In the genomic region with DNA sequence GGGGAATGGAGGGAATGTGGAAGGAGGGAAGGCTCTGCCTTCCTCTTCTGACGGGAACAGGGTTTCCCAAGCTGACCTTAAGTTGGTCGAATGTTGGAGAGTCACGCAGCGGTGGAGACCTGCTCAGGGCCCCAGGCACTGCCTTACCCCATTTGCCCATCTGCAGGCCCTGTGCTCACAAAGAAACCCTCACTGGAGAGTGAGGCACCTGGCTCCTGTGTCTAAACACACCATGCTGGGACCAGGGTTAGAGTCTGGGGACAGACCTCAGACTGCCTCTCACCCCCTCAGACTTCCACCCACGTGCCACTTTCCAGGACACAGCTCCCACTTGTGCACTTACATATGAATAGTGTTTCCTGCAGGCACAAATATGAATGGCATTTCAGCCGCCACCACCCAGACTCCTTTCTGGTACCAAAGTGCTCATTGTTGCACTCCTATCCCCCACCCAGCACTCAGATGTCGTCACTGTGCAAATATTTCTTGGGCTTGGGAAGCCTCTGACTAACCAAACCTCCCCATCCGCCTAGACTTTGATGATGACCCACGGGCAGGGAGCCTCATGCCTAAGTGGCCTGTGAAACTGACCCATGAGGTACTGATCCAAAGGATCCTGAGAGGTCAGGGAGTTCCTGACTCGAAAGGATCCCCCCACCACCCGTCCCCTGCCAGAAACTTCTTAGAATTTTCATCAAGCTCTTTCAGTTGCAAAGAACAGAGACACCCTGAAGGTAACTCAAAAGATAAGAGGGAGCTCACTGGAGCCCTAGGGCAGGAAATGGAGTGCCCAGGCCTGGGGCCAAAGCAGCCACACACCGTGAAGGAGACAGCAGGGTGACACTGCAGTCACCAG, we compare ENCODE assay signal across 1 cellular context.
TF ChIP-seq lines count a peak whose summit lies in the region.

No MANE protein-coding gene starts in this region.

TF ChIP-seq in HepG2, 621 proteins besides CTCF, POLR2A, EP300 and RAD21 (continued from another document and continues in another):
- TF ChIP-seq HOMEZ (CRISPR knock-in tag; IDR thresholded peaks at IDR 0.05; ENCODE audit: low read depth) (peak; percentile 46; the same call in 1 of the 2 replicates), ZEB1 (IDR thresholded peaks at IDR 0.05; ENCODE audit: insufficient replicate concordance, low read depth) (no peak), IKZF1 (IDR thresholded peaks at IDR 0.05) (no peak), HDAC1 (CRISPR knock-in tag; IDR thresholded peaks at IDR 0.05) (peak; percentile 95), CC2D1A (CRISPR knock-in tag; IDR thresholded peaks at IDR 0.05) (no peak), MZF1 (CRISPR knock-in tag; IDR thresholded peaks at IDR 0.05; ENCODE audit: borderline replicate concordance) (no peak), ZNF432 (CRISPR knock-in tag; IDR thresholded peaks at IDR 0.05; ENCODE audit: borderline replicate concordance) (no peak), PRMT3 (CRISPR knock-in tag; IDR thresholded peaks at IDR 0.05; ENCODE audit: borderline replicate concordance, low read depth) (no peak), TBX2 (CRISPR knock-in tag; IDR thresholded peaks at IDR 0.05; ENCODE audit: borderline replicate concordance) (peak; percentile 97), ZBTB10 (CRISPR knock-in tag; IDR thresholded peaks at IDR 0.05; ENCODE audit: borderline replicate concordance) (no peak; the same call in 1 of the 2 replicates), ATF3 (CRISPR knock-in tag; IDR thresholded peaks at IDR 0.05) (peak; percentile 97), ZNF24 (IDR thresholded peaks at IDR 0.05) (peak; percentile 25; the same call in 1 of the 2 replicates), SIN3B (IDR thresholded peaks at IDR 0.05; ENCODE audit: low read length) (0 out of 2 replicates have a peak, but pooled peaks have one; percentile 37), MYNN (CRISPR knock-in tag; IDR thresholded peaks at IDR 0.05; ENCODE audit: low read depth) (peak; percentile 49; the same call in 1 of the 2 replicates), HBP1 (CRISPR knock-in tag; IDR thresholded peaks at IDR 0.05; ENCODE audit: low read depth) (no peak), HNRNPK (IDR thresholded peaks at IDR 0.05; ENCODE audit: low read depth, low read length, poor library complexity, severe bottlenecking) (no peak), FOXJ3 (CRISPR knock-in tag; IDR thresholded peaks at IDR 0.05; ENCODE audit: borderline replicate concordance) (peak; percentile 84), TSC22D2 (CRISPR knock-in tag; IDR thresholded peaks at IDR 0.05; ENCODE audit: borderline replicate concordance) (no peak; the same call in 1 of the 2 replicates), HES4 (CRISPR knock-in tag; IDR thresholded peaks at IDR 0.05; ENCODE audit: borderline replicate concordance) (0 out of 2 replicates have a peak, but pooled peaks have one; percentile 19), ZNF333 (CRISPR knock-in tag; IDR thresholded peaks at IDR 0.05; ENCODE audit: borderline replicate concordance) (no peak), ZNF607 (CRISPR knock-in tag; IDR thresholded peaks at IDR 0.05; ENCODE audit: borderline replicate concordance) (peak; percentile 51; the same call in 1 of the 2 replicates), FOXA3 (CRISPR knock-in tag; IDR thresholded peaks at IDR 0.05) (peak; percentile 93), ZFP37 (CRISPR knock-in tag; IDR thresholded peaks at IDR 0.05; ENCODE audit: borderline replicate concordance) (0 out of 2 replicates have a peak, but pooled peaks have one; percentile 91), ZFP41 (CRISPR knock-in tag; IDR thresholded peaks at IDR 0.05; ENCODE audit: borderline replicate concordance) (peak; percentile 55; the same call in 1 of the 2 replicates), ATF7-NPFF (CRISPR knock-in tag; IDR thresholded peaks at IDR 0.05; ENCODE audit: low read depth) (peak; percentile 62; the same call in 1 of the 2 replicates), ADNP (CRISPR knock-in tag; IDR thresholded peaks at IDR 0.05) (no peak), CHCHD3 (CRISPR knock-in tag; IDR thresholded peaks at IDR 0.05) (0 out of 2 replicates have a peak, but pooled peaks have one; percentile 9), SRSF1 (optimal IDR thresholded peaks at IDR 0.05; ENCODE audit: low read depth, low read length) (no peak), TFDP1 (CRISPR knock-in tag; IDR thresholded peaks at IDR 0.05; ENCODE audit: borderline replicate concordance) (peak; percentile 50), NRL (CRISPR knock-in tag; IDR thresholded peaks at IDR 0.05; ENCODE audit: borderline replicate concordance) (peak; percentile 59; the same call in 1 of the 2 replicates), ZNF496 (CRISPR knock-in tag; IDR thresholded peaks at IDR 0.05; ENCODE audit: insufficient replicate concordance) (no peak), ZNF839 (CRISPR knock-in tag; IDR thresholded peaks at IDR 0.05; ENCODE audit: borderline replicate concordance) (peak; percentile 21; the same call in 1 of the 2 replicates), ZNF564 (CRISPR knock-in tag; IDR thresholded peaks at IDR 0.05) (0 out of 2 replicates have a peak, but pooled peaks have one; percentile 23), BCL6 (CRISPR knock-in tag; IDR thresholded peaks at IDR 0.05) (peak; percentile 90), ZNF703 (CRISPR knock-in tag; IDR thresholded peaks at IDR 0.05; ENCODE audit: borderline replicate concordance) (no peak), ZNF572 (CRISPR knock-in tag; IDR thresholded peaks at IDR 0.05) (no peak; the same call in 1 of the 2 replicates), RORA (CRISPR knock-in tag; IDR thresholded peaks at IDR 0.05) (no peak)
- TF ChIP-seq, protein P1, sequence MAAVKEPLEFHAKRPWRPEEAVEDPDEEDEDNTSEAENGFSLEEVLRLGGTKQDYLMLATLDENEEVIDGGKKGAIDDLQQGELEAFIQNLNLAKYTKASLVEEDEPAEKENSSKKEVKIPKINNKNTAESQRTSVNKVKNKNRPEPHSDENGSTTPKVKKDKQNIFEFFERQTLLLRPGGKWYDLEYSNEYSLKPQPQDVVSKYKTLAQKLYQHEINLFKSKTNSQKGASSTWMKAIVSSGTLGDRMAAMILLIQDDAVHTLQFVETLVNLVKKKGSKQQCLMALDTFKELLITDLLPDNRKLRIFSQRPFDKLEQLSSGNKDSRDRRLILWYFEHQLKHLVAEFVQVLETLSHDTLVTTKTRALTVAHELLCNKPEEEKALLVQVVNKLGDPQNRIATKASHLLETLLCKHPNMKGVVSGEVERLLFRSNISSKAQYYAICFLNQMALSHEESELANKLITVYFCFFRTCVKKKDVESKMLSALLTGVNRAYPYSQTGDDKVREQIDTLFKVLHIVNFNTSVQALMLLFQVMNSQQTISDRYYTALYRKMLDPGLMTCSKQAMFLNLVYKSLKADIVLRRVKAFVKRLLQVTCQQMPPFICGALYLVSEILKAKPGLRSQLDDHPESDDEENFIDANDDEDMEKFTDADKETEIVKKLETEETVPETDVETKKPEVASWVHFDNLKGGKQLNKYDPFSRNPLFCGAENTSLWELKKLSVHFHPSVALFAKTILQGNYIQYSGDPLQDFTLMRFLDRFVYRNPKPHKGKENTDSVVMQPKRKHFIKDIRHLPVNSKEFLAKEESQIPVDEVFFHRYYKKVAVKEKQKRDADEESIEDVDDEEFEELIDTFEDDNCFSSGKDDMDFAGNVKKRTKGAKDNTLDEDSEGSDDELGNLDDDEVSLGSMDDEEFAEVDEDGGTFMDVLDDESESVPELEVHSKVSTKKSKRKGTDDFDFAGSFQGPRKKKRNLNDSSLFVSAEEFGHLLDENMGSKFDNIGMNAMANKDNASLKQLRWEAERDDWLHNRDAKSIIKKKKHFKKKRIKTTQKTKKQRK (IDR thresholded peaks at IDR 0.05; ENCODE audit: low read length) = no peak
- TF ChIP-seq, protein P2, sequence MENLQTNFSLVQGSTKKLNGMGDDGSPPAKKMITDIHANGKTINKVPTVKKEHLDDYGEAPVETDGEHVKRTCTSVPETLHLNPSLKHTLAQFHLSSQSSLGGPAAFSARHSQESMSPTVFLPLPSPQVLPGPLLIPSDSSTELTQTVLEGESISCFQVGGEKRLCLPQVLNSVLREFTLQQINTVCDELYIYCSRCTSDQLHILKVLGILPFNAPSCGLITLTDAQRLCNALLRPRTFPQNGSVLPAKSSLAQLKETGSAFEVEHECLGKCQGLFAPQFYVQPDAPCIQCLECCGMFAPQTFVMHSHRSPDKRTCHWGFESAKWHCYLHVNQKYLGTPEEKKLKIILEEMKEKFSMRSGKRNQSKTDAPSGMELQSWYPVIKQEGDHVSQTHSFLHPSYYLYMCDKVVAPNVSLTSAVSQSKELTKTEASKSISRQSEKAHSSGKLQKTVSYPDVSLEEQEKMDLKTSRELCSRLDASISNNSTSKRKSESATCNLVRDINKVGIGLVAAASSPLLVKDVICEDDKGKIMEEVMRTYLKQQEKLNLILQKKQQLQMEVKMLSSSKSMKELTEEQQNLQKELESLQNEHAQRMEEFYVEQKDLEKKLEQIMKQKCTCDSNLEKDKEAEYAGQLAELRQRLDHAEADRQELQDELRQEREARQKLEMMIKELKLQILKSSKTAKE (CRISPR knock-in tag; IDR thresholded peaks at IDR 0.05; ENCODE audit: borderline replicate concordance) = peak; percentile 96
- TF ChIP-seq, protein P3, sequence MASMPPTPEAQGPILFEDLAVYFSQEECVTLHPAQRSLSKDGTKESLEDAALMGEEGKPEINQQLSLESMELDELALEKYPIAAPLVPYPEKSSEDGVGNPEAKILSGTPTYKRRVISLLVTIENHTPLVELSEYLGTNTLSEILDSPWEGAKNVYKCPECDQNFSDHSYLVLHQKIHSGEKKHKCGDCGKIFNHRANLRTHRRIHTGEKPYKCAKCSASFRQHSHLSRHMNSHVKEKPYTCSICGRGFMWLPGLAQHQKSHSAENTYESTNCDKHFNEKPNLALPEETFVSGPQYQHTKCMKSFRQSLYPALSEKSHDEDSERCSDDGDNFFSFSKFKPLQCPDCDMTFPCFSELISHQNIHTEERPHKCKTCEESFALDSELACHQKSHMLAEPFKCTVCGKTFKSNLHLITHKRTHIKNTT (CRISPR knock-in tag; IDR thresholded peaks at IDR 0.05) = no peak
- TF ChIP-seq, protein P4, sequence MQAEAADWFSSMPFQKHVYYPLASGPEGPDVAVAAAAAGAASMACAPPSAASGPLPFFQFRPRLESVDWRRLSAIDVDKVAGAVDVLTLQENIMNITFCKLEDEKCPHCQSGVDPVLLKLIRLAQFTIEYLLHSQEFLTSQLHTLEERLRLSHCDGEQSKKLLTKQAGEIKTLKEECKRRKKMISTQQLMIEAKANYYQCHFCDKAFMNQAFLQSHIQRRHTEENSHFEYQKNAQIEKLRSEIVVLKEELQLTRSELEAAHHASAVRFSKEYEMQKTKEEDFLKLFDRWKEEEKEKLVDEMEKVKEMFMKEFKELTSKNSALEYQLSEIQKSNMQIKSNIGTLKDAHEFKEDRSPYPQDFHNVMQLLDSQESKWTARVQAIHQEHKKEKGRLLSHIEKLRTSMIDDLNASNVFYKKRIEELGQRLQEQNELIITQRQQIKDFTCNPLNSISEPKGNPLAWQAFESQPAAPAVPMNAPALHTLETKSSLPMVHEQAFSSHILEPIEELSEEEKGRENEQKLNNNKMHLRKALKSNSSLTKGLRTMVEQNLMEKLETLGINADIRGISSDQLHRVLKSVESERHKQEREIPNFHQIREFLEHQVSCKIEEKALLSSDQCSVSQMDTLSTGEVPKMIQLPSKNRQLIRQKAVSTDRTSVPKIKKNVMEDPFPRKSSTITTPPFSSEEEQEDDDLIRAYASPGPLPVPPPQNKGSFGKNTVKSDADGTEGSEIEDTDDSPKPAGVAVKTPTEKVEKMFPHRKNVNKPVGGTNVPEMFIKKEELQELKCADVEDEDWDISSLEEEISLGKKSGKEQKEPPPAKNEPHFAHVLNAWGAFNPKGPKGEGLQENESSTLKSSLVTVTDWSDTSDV (CRISPR knock-in tag; IDR thresholded peaks at IDR 0.05) = no peak
